ENCODE assay signal across 26 cellular contexts in the genomic region with DNA sequence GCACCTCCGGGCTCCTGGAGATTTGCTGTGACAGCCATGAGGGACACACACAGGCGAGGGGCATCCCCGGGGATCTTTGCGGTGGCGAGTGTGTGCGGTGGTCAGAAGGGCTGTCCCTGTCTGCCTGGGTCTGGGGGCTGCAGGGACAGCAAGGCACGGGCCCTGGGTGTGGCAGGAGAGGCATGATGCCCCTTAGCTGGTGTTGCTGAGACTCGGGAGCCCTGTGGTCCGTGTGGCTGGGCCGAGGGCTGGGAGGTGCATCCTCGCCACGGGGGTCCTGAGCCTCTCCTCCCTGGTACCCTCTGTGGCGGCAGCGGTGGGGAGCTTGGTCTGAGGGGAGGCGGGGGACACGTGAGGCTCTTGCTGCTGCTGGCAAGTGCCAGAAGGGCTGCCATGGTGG. TPM values are rescaled to one million over a fixed set of nuclear protein-coding genes. Genes with fewer than 3 reads are reported as not detected.
"Had no signal": no experiment of that assay in that cellular context is flagged by ENCODE, and none has a peak within 500 bp of the region (broad histone marks: within the 10 kb centered on the region; RNA-seq: fewer than 3 reads in every experiment).

No MANE protein-coding gene starts in this region.

- H3K27ac Mint-ChIP-seq: endodermal cell; stimulated activated memory B cell treated with anti-CD40 and anti-IgM and Interleukin-4, amounts not matched to agents 10 μg/mL and 1 μg/mL and 100 μg/mL, for 72 hours had no signal

- H3K4me3 Mint-ChIP-seq: endodermal cell; naive thymus-derived CD4-positive, alpha-beta T cell; stimulated activated memory B cell treated with anti-CD40 and anti-IgM and Interleukin-4, amounts not matched to agents 10 μg/mL and 1 μg/mL and 100 μg/mL, for 72 hours; stimulated activated naive CD8-positive, alpha-beta T cell treated with anti-CD3 and anti-CD28 coated beads, Interleukin-15, amount 100 ng/mL, for 72 hours had no signal

- H3K9me3 Mint-ChIP-seq: endodermal cell; naive thymus-derived CD4-positive, alpha-beta T cell; stimulated activated memory B cell treated with anti-CD40 and anti-IgM and Interleukin-4, amounts not matched to agents 10 μg/mL and 1 μg/mL and 100 μg/mL, for 72 hours; stimulated activated naive CD8-positive, alpha-beta T cell treated with anti-CD3 and anti-CD28 coated beads, Interleukin-15, amount 100 ng/mL, for 72 hours had no signal

- ATAC-seq: esophagus mucosa; heart left ventricle; naive thymus-derived CD4-positive, alpha-beta T cell; stimulated activated naive CD8-positive, alpha-beta T cell treated with anti-CD3 and anti-CD28 coated beads, Interleukin-15, amount 100 ng/mL, for 72 hours; upper lobe of right lung had no signal

- H3K4me1 Mint-ChIP-seq: endodermal cell had no signal

- DNase-seq: colonic mucosa; effector CD4-positive, alpha-beta T cell; endodermal cell; hippocampal formation; mesendoderm; naive thymus-derived CD4-positive, alpha-beta T cell; ovary; right cardiac atrium; stimulated activated CD4-positive, alpha-beta T cell treated with anti-CD3 and anti-CD28 coated beads, Interleukin-4, amount 100 ng/mL, for 1 hour; stimulated activated CD8-positive, alpha-beta memory T cell treated with anti-CD3 and anti-CD28 coated beads, Interleukin-4, amount 100 ng/mL, for 48 hours; stimulated activated naive CD8-positive, alpha-beta T cell treated with anti-CD3 and anti-CD28 coated beads, Interleukin-15, amount 100 ng/mL, for 72 hours; testis; upper lobe of right lung had no signal

RNA-seq across cellular contexts. Expression of gene MEX3D, which starts 6.6 kb away (rescaled TPM):
- polyA plus RNA-seq: naive thymus-derived CD4-positive, alpha-beta T cell had no signal

RNA-seq across cellular contexts. Expression of gene PLK5, which starts 50.9 kb away (rescaled TPM):
- total RNA-seq: colonic mucosa; dermis microvascular lymphatic vessel endothelial cell; esophagus mucosa; fibroblast of lung; frontal cortex; glomerular endothelial cell; kidney epithelial cell; liver; lung microvascular endothelial cell; mononuclear cell; naive thymus-derived CD4-positive, alpha-beta T cell; posterior vena cava; right cardiac atrium; subcutaneous adipose tissue; upper lobe of right lung had no signal
- polyA plus RNA-seq: fibroblast of lung; naive thymus-derived CD4-positive, alpha-beta T cell had no signal
